ENCODE assay signal across 20 cellular contexts in the genomic region with DNA sequence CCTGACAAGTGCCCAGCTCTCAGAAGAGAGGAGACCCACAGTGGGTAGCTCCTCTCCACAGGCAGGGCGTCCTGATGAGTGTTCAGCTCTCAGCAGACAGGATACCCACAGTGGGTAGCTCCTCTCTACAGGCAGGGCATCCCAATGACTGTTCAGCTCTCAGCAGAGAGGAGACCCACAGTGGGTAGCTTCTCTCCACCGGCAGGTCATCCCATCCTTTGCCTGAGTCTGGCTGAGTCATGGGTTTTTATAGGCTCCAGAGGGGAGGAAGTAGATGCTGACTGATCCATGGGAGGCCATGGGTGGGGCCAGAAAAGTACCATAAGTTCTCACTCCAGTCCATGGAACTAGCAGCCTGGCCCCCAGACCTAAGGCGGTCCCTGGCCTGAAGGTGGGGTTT.
"Had no signal": no experiment of that assay in that cellular context is flagged by ENCODE, and none has a peak within 500 bp of the region (broad histone marks: within the 10 kb centered on the region; RNA-seq: fewer than 3 reads in every experiment).

No MANE protein-coding gene starts in this region.

- ATAC-seq: left colon; stimulated activated memory B cell treated with anti-CD40 and anti-IgM and Interleukin-4, amounts not matched to agents 10 μg/mL and 1 μg/mL and 100 μg/mL, for 72 hours had no signal

- H3K27me3 Mint-ChIP-seq: activated naive CD8-positive, alpha-beta T cell treated with anti-CD3 and anti-CD28 coated beads, Interleukin-2, amount 10 ng/mL, durations not matched to agents 7 days and 5 days; memory B cell; stimulated activated memory B cell treated with anti-CD40 and anti-IgM and Interleukin-4, amounts not matched to agents 10 μg/mL and 1 μg/mL and 100 μg/mL, for 72 hours had no signal

- H3K4me1 ChIP-seq: heart right ventricle, sigmoid colon, stomach, transverse colon had no signal

- H3K4me3 Mint-ChIP-seq: activated naive CD4-positive, alpha-beta T cell treated with anti-CD3 and anti-CD28 coated beads for 36 hours; activated naive CD8-positive, alpha-beta T cell treated with anti-CD3 and anti-CD28 coated beads, Interleukin-2, amount 10 ng/mL, durations not matched to agents 7 days and 5 days; endodermal cell; memory B cell; stimulated activated memory B cell treated with anti-CD40 and anti-IgM and Interleukin-4, amounts not matched to agents 10 μg/mL and 1 μg/mL and 100 μg/mL, for 72 hours; WTC11 had no signal

- DNase-seq: activated CD4-positive, alpha-beta T cell treated with anti-CD3 and anti-CD28 coated beads, Interleukin-2, amount 50 U/mL, for 48 hours; activated CD8-positive, alpha-beta memory T cell treated with anti-CD3 and anti-CD28 coated beads, Interleukin-2, amount 50 U/mL, for 48 hours; activated effector memory CD4-positive, alpha-beta T cell treated with Interleukin-2 at 50 U/mL for 16 hours; activated naive CD4-positive, alpha-beta T cell treated with anti-CD3 and anti-CD28 coated beads for 36 hours; activated naive CD8-positive, alpha-beta T cell treated with anti-CD3 and anti-CD28 coated beads, Interleukin-2, amount 10 ng/mL, durations not matched to agents 7 days and 5 days; activated T-cell treated with anti-CD3 and anti-CD28 coated beads, Interleukin-2, amount 50 U/mL, for 48 hours; cerebellar nuclear complex; endodermal cell; left colon; sigmoid colon; stimulated activated CD4-positive, alpha-beta T cell treated with anti-CD3 and anti-CD28 coated beads, Interleukin-15, amount 100 ng/mL, for 24 hours; stomach; T-helper 9 cell; transverse colon had no signal

- H3K9me3 Mint-ChIP-seq: activated naive CD4-positive, alpha-beta T cell treated with anti-CD3 and anti-CD28 coated beads for 36 hours; activated naive CD8-positive, alpha-beta T cell treated with anti-CD3 and anti-CD28 coated beads, Interleukin-2, amount 10 ng/mL, durations not matched to agents 7 days and 5 days; endodermal cell; memory B cell; stimulated activated memory B cell treated with anti-CD40 and anti-IgM and Interleukin-4, amounts not matched to agents 10 μg/mL and 1 μg/mL and 100 μg/mL, for 72 hours; WTC11 had no signal

- H3K27ac ChIP-seq: coronary artery, heart right ventricle, sigmoid colon, stomach, transverse colon had no signal

- H3K4me1 Mint-ChIP-seq: activated naive CD8-positive, alpha-beta T cell treated with anti-CD3 and anti-CD28 coated beads, Interleukin-2, amount 10 ng/mL, durations not matched to agents 7 days and 5 days; endodermal cell; memory B cell; stimulated activated memory B cell treated with anti-CD40 and anti-IgM and Interleukin-4, amounts not matched to agents 10 μg/mL and 1 μg/mL and 100 μg/mL, for 72 hours had no signal

- H3K9me3 ChIP-seq: heart right ventricle, sigmoid colon, stomach, transverse colon had no signal

- H3K27me3 ChIP-seq: heart right ventricle, sigmoid colon, stomach, transverse colon had no signal

- H3K27ac Mint-ChIP-seq: activated naive CD4-positive, alpha-beta T cell treated with anti-CD3 and anti-CD28 coated beads for 36 hours; activated naive CD8-positive, alpha-beta T cell treated with anti-CD3 and anti-CD28 coated beads, Interleukin-2, amount 10 ng/mL, durations not matched to agents 7 days and 5 days; endodermal cell; memory B cell; stimulated activated memory B cell treated with anti-CD40 and anti-IgM and Interleukin-4, amounts not matched to agents 10 μg/mL and 1 μg/mL and 100 μg/mL, for 72 hours; WTC11 had no signal

- H3K36me3 Mint-ChIP-seq: activated naive CD8-positive, alpha-beta T cell treated with anti-CD3 and anti-CD28 coated beads, Interleukin-2, amount 10 ng/mL, durations not matched to agents 7 days and 5 days; memory B cell; WTC11 had no signal

- H3K36me3 ChIP-seq: sigmoid colon, transverse colon had no signal

- H3K4me3 ChIP-seq: coronary artery, heart right ventricle, sigmoid colon, smooth muscle cell, stomach, transverse colon had no signal
